16 cellular contexts compared by ENCODE assay signal in genomic region chr6:127841811-127842210, GRCh38. TPM values are rescaled to one million over a fixed set of nuclear protein-coding genes. Genes with fewer than 3 reads are reported as not detected.
"Had no signal": no experiment of that assay in that cellular context is flagged by ENCODE, and none has a peak within 500 bp of the region (broad histone marks: within the 10 kb centered on the region; RNA-seq: fewer than 3 reads in every experiment).

No MANE protein-coding gene starts in this region.

- H3K27ac Mint-ChIP-seq: activated CD8-positive, alpha-beta T cell treated with anti-CD3 and anti-CD28 coated beads for 36 hours; activated T-helper 1 cell treated with anti-CD3 and anti-CD28 coated beads, Interleukin-12 subunit alpha, Interleukin-12 subunit beta, Interleukin-2, Interleukin-4 antibody, amounts not matched to agents 30 ng/mL and 10 ng/mL and 1 ng/mL, durations not matched to agents 14 hours and 24 hours and 36 hours; brain had no signal

- DNase-seq: activated CD8-positive, alpha-beta memory T cell treated with anti-CD3 and anti-CD28 coated beads, Interleukin-2, amount 50 U/mL, for 4 hours; activated CD8-positive, alpha-beta T cell treated with anti-CD3 and anti-CD28 coated beads for 36 hours; activated naive CD4-positive, alpha-beta T cell; adrenal gland; cerebellar nuclear complex; dorsolateral prefrontal cortex; esophagus squamous epithelium; small intestine; T1000; tibial artery had no signal

- H3K36me3 Mint-ChIP-seq: brain had no signal

- H3K4me3 ChIP-seq: adrenal gland, dorsolateral prefrontal cortex, esophagus squamous epithelium, hepatocyte, right atrium auricular region, tibial artery, vagina had no signal

- H3K4me3 Mint-ChIP-seq: activated CD8-positive, alpha-beta T cell treated with anti-CD3 and anti-CD28 coated beads for 36 hours; activated T-helper 1 cell treated with anti-CD3 and anti-CD28 coated beads, Interleukin-12 subunit alpha, Interleukin-12 subunit beta, Interleukin-2, Interleukin-4 antibody, amounts not matched to agents 30 ng/mL and 10 ng/mL and 1 ng/mL, durations not matched to agents 14 hours and 24 hours and 36 hours; brain had no signal

- H3K4me1 Mint-ChIP-seq: brain had no signal

- H3K27me3 Mint-ChIP-seq: activated CD8-positive, alpha-beta T cell treated with anti-CD3 and anti-CD28 coated beads for 36 hours had no signal

- H3K9me3 Mint-ChIP-seq: activated T-helper 1 cell treated with anti-CD3 and anti-CD28 coated beads, Interleukin-12 subunit alpha, Interleukin-12 subunit beta, Interleukin-2, Interleukin-4 antibody, amounts not matched to agents 30 ng/mL and 10 ng/mL and 1 ng/mL, durations not matched to agents 14 hours and 24 hours and 36 hours had no signal

- ATAC-seq: activated CD8-positive, alpha-beta T cell treated with anti-CD3 and anti-CD28 coated beads for 36 hours had no signal

RNA-seq across cellular contexts. Expression of gene THEMIS, which starts 59.0 kb away (rescaled TPM):
- total RNA-seq: hepatocyte, kidney epithelial cell had no signal
